ENCODE assay signal across 23 cellular contexts in genomic region chr2:118084483-118085089, GRCh38.
"Had no signal": no experiment of that assay in that cellular context is flagged by ENCODE, and none has a peak within 500 bp of the region (broad histone marks: within the 10 kb centered on the region; RNA-seq: fewer than 3 reads in every experiment).

No MANE protein-coding gene starts in this region.

- H3K27me3 ChIP-seq: gastrocnemius medialis, ovary, right atrium auricular region, testis, transverse colon had no signal

- H3K27ac ChIP-seq: gastrocnemius medialis, neutrophil, ovary, prostate gland, right atrium auricular region, testis, transverse colon had no signal

- H3K4me1 ChIP-seq: prostate gland, testis had no signal

- H3K36me3 ChIP-seq: gastrocnemius medialis, neutrophil, ovary, prostate gland, right atrium auricular region, transverse colon had no signal

- FAIRE-seq: colon had no signal

- DNase-seq: activated CD4-positive, alpha-beta T cell treated with anti-CD3 and anti-CD28 coated beads for 4 hours; activated CD4-positive, alpha-beta T cell treated with anti-CD3 and anti-CD28 coated beads, Interleukin-2, amount 50 U/mL, for 4 hours; activated CD8-positive, alpha-beta memory T cell treated with anti-CD3 and anti-CD28 coated beads for 24 hours; activated effector memory CD4-positive, alpha-beta T cell treated with Interleukin-2 at 50 U/mL for 16 hours; activated naive CD4-positive, alpha-beta T cell treated with Interleukin-2 at 50 U/mL for 16 hours; anterior cingulate cortex; dermis blood vessel endothelial cell; effector CD4-positive, alpha-beta T cell; gastrocnemius medialis; glutamatergic neuron; islet precursor cell; left colon; naive B cell; nephron progenitor cell; ovary; stimulated activated CD4-positive, alpha-beta T cell treated with anti-CD3 and anti-CD28 coated beads, Interleukin-2, amount 100 ng/mL, for 48 hours; stimulated activated naive CD4-positive, alpha-beta T cell treated with Interleukin-2 at 50 U/mL for 16 hours; testis; transverse colon had no signal

- ATAC-seq: gastrocnemius medialis, left colon had no signal

- H3K9me3 ChIP-seq: gastrocnemius medialis, neutrophil, ovary, prostate gland, right atrium auricular region, testis, transverse colon had no signal

- H3K4me3 ChIP-seq: gastrocnemius medialis, ovary, prostate gland, right atrium auricular region, testis, transverse colon had no signal
